8 cellular contexts compared by ENCODE assay signal in the genomic region with DNA sequence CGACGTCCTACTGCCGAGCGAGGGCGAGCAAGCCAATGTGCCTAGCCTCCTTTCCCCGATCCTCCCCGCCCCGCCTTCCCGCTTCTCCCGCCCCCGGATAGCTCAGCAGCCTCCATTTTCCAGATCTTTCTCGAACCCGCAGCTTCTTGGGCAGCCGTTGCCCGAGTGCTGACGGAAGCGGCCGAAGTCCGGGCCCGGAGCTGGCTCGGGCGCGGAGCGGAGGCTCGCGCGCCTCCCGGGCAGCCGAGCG. TPM values are rescaled to one million over a fixed set of nuclear protein-coding genes. Genes with fewer than 3 reads are reported as not detected.
DNase-seq lines count a peak whose midpoint lies in the region; ATAC-seq lines count a peak whose summit lies in the region.

No MANE protein-coding gene starts in this region.

- DNase-seq in CD8-positive, alpha-beta memory T cell = no peak
- DNase-seq in NCI-H774 (lab: John Stamatoyannopoulos, UW) = peak; percentile 69
- DNase-seq in astrocyte of the hippocampus (ENCODE audit: low read depth, low spot score) = peak; percentile 96
- DNase-seq in iPS DF 19.7 (ENCODE audit: low read depth, low spot score) = peak; percentile 52
- peak; percentile 72 for DNase-seq in renal cortical epithelial cell (ENCODE audit: low read depth)
- no peak for DNase-seq in retina

- H3K4me1 Mint-ChIP-seq in CD8-positive, alpha-beta memory T cell = peaks cover 15 to 21% (median 20%) of the 10 kb centered on the region in 3 donors

- peaks cover 55 to 77% of the 10 kb centered on the region in 2 donors for H3K27me3 Mint-ChIP-seq in CD8-positive, alpha-beta memory T cell

- POLR2A ChIA-PET in CD8-positive, alpha-beta memory T cell (lab: Charles Lee) = no interaction called here

- H3K4me1 ChIP-seq in CD8-positive, alpha-beta memory T cell (ENCODE audit: insufficient read depth, low read length) = peaks cover 4% of the 10 kb centered on the region

- no peaks in the 10 kb centered on the region for H3K36me3 ChIP-seq in CD8-positive, alpha-beta memory T cell (ENCODE audit: insufficient read depth, low read length)

- no peak overlapping the region for H3K27ac Mint-ChIP-seq in CD8-positive, alpha-beta memory T cell

- peaks cover 36% of the 10 kb centered on the region for H3K27me3 ChIP-seq in CD8-positive, alpha-beta memory T cell (ENCODE audit: insufficient read depth, low read length, poor library complexity, severe bottlenecking)

- H3K36me3 Mint-ChIP-seq in CD8-positive, alpha-beta memory T cell = peaks cover 0 to 1% (median 0%) of the 10 kb centered on the region in 3 donors

- H3K9me3 Mint-ChIP-seq in CD8-positive, alpha-beta memory T cell = peaks cover 0 to 5% (median 0%) of the 10 kb centered on the region in 5 donors

- CTCF ChIA-PET in CD8-positive, alpha-beta memory T cell (lab: Charles Lee) = no interaction called here

- H3K4me3 ChIP-seq in CD8-positive, alpha-beta memory T cell (ENCODE audit: low read length) = peak overlapping the region; percentile 67

- no peak overlapping the region for H3K27ac ChIP-seq in CD8-positive, alpha-beta memory T cell (ENCODE audit: low read depth, low read length)

- ATAC-seq in GM18870 (IDR thresholded peaks at IDR 0.05; ENCODE audit: unreplicated experiment) = peak; percentile 49
- peak; percentile 71 for ATAC-seq in HG03097 (IDR thresholded peaks at IDR 0.05; ENCODE audit: low FRiP score, unreplicated experiment)

- no peaks in the 10 kb centered on the region for H3K9me3 ChIP-seq in CD8-positive, alpha-beta memory T cell (ENCODE audit: low read length)

- H3K4me3 Mint-ChIP-seq in CD8-positive, alpha-beta memory T cell = peak overlapping the region in 6 of 7 donors; percentile 9 to 87 (median 68)

RNA-seq across cellular contexts. Expression of a gene that starts 0.2 kb away (rescaled TPM):
- under 1 TPM; 0.50 to 0.55 TPM for total RNA-seq in CD8-positive, alpha-beta memory T cell
- polyA plus RNA-seq in CD8-positive, alpha-beta memory T cell = not detected
- 18.6 and 40.7 TPM in 2 replicates for total RNA-seq in renal cortical epithelial cell

RNA-seq across cellular contexts. Expression of a gene that starts 51.8 kb away (rescaled TPM):
- not detected for total RNA-seq in CD8-positive, alpha-beta memory T cell
- polyA plus RNA-seq in CD8-positive, alpha-beta memory T cell = not detected
- not detected in 2 replicates for total RNA-seq in renal cortical epithelial cell

Comparison
In these comparisons a context has a peak if more than half of its experiments do, and no peak if none do; other contexts are left out.
1. DNase-seq: peak in NCI-H774 (single experiment), astrocyte of the hippocampus (single experiment), iPS DF 19.7 (single experiment) and renal cortical epithelial cell (single experiment); none in CD8-positive, alpha-beta memory T cell (0 of 5) and retina (single experiment).
2. RNA of a gene that starts 0.2 kb away (total RNA-seq): 18.6 to 40.7 TPM in renal cortical epithelial cell; 0.50 to 0.55 TPM in CD8-positive, alpha-beta memory T cell; every median in the first group is over 10 times any median in the second.